Comparison of ENCODE assay signal across 8 cellular contexts in the genomic region with DNA sequence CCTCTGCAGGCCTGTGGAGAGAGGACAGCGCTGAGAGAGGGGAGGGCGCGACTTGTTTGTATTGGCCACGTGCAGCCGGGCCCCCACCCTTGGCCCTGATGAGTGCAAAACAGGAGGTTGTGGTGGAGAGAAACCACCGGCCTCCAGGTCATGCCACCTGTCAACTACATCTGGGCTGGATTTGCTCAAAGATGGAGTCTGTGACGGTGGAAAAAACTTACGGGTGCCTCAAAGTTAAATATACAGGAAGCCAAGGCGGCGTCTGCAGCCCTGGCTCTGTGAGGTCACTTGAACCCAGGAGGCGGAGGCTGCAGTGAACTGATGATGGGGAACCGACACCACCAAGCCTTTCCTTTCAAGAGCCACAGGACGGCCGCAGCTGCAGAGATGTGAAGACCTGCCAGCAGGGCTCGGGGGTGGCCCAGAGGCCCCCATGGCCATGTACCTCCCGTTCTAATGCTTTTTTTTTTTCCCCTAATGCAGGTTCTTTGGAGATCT. TPM values are rescaled to one million over a fixed set of nuclear protein-coding genes. Genes with fewer than 3 reads are reported as not detected.
DNase-seq lines count a peak whose midpoint lies in the region; ATAC-seq, FAIRE-seq and TF ChIP-seq lines count a peak whose summit lies in the region.

No MANE protein-coding gene starts in this region.

- no peak overlapping the region for H3K9ac ChIP-seq in HepG2 (ENCODE audit: insufficient read depth, low read depth, low read length)

- no peaks in the 10 kb centered on the region for H3K79me2 ChIP-seq in HepG2 (ENCODE audit: insufficient read depth, low read length)

- no peaks in the 10 kb centered on the region for H3K27me3 Mint-ChIP-seq in activated B cell treated with CpG ODN at 0.5 μM for 24 hours

- TF ChIP-seq EP300 in HepG2 (IDR thresholded peaks at IDR 0.05; ENCODE audit: low read depth in 2 of 2, low read length in 2 of 2) (no peak), HepG2 (CRISPR knock-in tag; IDR thresholded peaks at IDR 0.05; ENCODE audit: borderline replicate concordance) (no peak)

- H3K27me3 ChIP-seq in HepG2 (ENCODE audit: control insufficient read depth in 1 of 2, insufficient read depth in 2 of 2, low read length in 2 of 2): peaks cover 8 to 19% of the 10 kb centered on the region in 2 experiments; a peak in 4 of 5 replicates

- no peaks in the 10 kb centered on the region for H3K36me3 ChIP-seq in HepG2 (replicated peaks in 1 of 2; ENCODE audit: control insufficient read depth in 1 of 2, insufficient read depth in 2 of 2, low read length in 2 of 2)

- H3K36me3 Mint-ChIP-seq in activated B cell treated with CpG ODN at 0.5 μM for 24 hours (ENCODE audit: low read depth): peaks cover 22% of the 10 kb centered on the region

- CTCF ChIA-PET in activated B cell treated with CpG ODN at 0.5 μM for 24 hours (lab: Charles Lee) (interaction anchor here (0.6 kb wide), 1 partner anchor 25 kb away, joined by 3 read pairs; no protein-coding TSS in a partner anchor), HepG2 (lab: Yijun Ruan, JAX; ENCODE audit: low intra/inter-chr PET ratio, low total read pairs) (no interaction called here)

- no peak overlapping the region for H3K4me3 ChIP-seq in HepG2 (replicated peaks in 1 of 3; ENCODE audit: insufficient read depth in 1 of 3, low read depth in 2 of 3, low read length in 3 of 3)

- H3K4me3 Mint-ChIP-seq in activated B cell treated with CpG ODN at 0.5 μM for 24 hours: peak overlapping the region; percentile 59

- TF ChIP-seq RAD21 in HepG2 (CRISPR knock-in tag; IDR thresholded peaks at IDR 0.05): no peak

- no peak for TF ChIP-seq POLR2A in HepG2 (IDR thresholded peaks at IDR 0.05; ENCODE audit: insufficient read depth in 1 of 2, low read depth in 2 of 2, low read length in 2 of 2)

- H3K27ac Mint-ChIP-seq in activated B cell treated with CpG ODN at 0.5 μM for 24 hours: peak overlapping the region; percentile 50

- 39% methylated on average over 16 of the region's 16 CpGs for WGBS in HepG2 (ENCODE audit: low lambda C conversion rate)

- BruUV-seq in HepG2 (replicated peaks; lab: Mats Ljungman, UMichigan): no TSS peak

- in situ Hi-C loops in HepG2 (cut with HindIII; ENCODE audit: extremely low pct_ligation_motif_present, low pct_unique_long_range_greater_than_20kb): no loop called here

- no peak overlapping the region for H3K27ac ChIP-seq in HepG2 (ENCODE audit: extremely low read length, insufficient read depth, low read length)

- POLR2A ChIA-PET in activated B cell treated with CpG ODN at 0.5 μM for 24 hours (lab: Charles Lee) (interaction anchor here (0.5 to 2.8 kb wide), 6 partner anchors 12 to 46 kb away, joined by 4 to 16 read pairs (median 11); no protein-coding TSS in a partner anchor), HepG2 (lab: Yijun Ruan, JAX) (no interaction called here)

- H4K20me1 ChIP-seq in HepG2 (ENCODE audit: insufficient read depth, low read length): no peaks in the 10 kb centered on the region

- peak overlapping the region; percentile 4; the same call in 1 of the 2 replicates for H3K4me2 ChIP-seq in HepG2 (ENCODE audit: low read depth, low read length)

- no peak overlapping the region for H2AFZ ChIP-seq in HepG2 (ENCODE audit: low read length)

- peaks cover 45% of the 10 kb centered on the region for H3K4me1 ChIP-seq in HepG2 (ENCODE audit: insufficient read depth, low read length)

- intact Hi-C loops in activated B cell treated with CpG ODN at 0.5 μM for 24 hours (cut with micrococcal nuclease): loop anchor here (1.0 kb wide), 1 partner anchor 21 kb away; no protein-coding TSS in a partner anchor
- intact Hi-C loops in HepG2 (cut with micrococcal nuclease; ENCODE audit: unreplicated experiment): no loop called here
- intact Hi-C loops in sciatic nerve (cut with DNase I): no loop called here
- intact Hi-C loops in Right ventricle myocardium inferior (cut with DNase I): no loop called here

- no peaks in the 10 kb centered on the region for H3K9me3 ChIP-seq in HepG2 (ENCODE audit: low read length)

- TF ChIP-seq CTCF in activated B cell treated with CpG ODN at 0.5 μM for 24 hours (IDR thresholded peaks at IDR 0.05) (no peak), HepG2 (CRISPR knock-in tag; IDR thresholded peaks at IDR 0.05) (no peak)

- H3K9me3 Mint-ChIP-seq in activated B cell treated with CpG ODN at 0.5 μM for 24 hours: no peaks in the 10 kb centered on the region

- peak; percentile 76 for FAIRE-seq in GM18507 (lab: Jason Lieb, UNC)
- FAIRE-seq in HepG2 (lab: Jason Lieb, UNC): no peak

- ATAC-seq in HG02852 (IDR thresholded peaks at IDR 0.05; ENCODE audit: unreplicated experiment) (peak; percentile 87), activated B cell treated with CpG ODN at 0.5 μM for 24 hours (ENCODE audit: low read depth) (peak; percentile 85), HepG2 (peak; percentile 22), sciatic nerve (no peak), Right ventricle myocardium inferior (no peak)

- H3K4me1 Mint-ChIP-seq in activated B cell treated with CpG ODN at 0.5 μM for 24 hours: peaks cover 34% of the 10 kb centered on the region

- DNase-seq in GM18507 (ENCODE audit: extremely low spot score, insufficient read length, low read depth): no peak
- peak; percentile 28 for DNase-seq in activated B cell treated with CpG ODN at 0.5 μM for 24 hours
- DNase-seq in HepG2 (ENCODE audit: low spot score): no peak
- DNase-seq in kidney glomerular epithelial cell (lab: John Stamatoyannopoulos, UW): no peak
- no peak for DNase-seq in retina
- no peak for DNase-seq in sciatic nerve (ENCODE audit: low spot score)
- DNase-seq in Right ventricle myocardium inferior (ENCODE audit: missing footprints): no peak

TF ChIP-seq in HepG2, 621 proteins besides CTCF, POLR2A, EP300 and RAD21 (continues in another document):
- TF ChIP-seq SP2 (CRISPR knock-in tag; IDR thresholded peaks at IDR 0.05): no peak

RNA-seq across cellular contexts. Expression of gene C16orf74, which starts 15.6 kb away (rescaled TPM):
- total RNA-seq in activated B cell treated with CpG ODN at 0.5 μM for 24 hours (16.1 and 18.3 TPM in 2 replicates), HepG2 (2016; rRNA removed; fragmentation: Illumina TruSeq; extraction: Trizol) (0.13 TPM in 1 of 2 replicates, not detected in the other), sciatic nerve (1.8 TPM), Right ventricle myocardium inferior (0.95 TPM)
- total RNA-seq in HepG2 (2016; cell fraction: cytosol; rRNA removed; fragmentation: Illumina TruSeq; extraction: Trizol; ENCODE audit: low read depth): 0.35 TPM in 1 of 2 replicates, not detected in the other
- total RNA-seq in HepG2 (2016; cell fraction: insoluble cytoplasmic fraction; rRNA removed; fragmentation: Illumina TruSeq; extraction: Trizol): not detected in 2 replicates
- not detected in 2 replicates for total RNA-seq in HepG2 (2016; cell fraction: membrane; rRNA removed; fragmentation: Illumina TruSeq; extraction: Trizol)
- total RNA-seq in HepG2 (2016; cell fraction: nucleus; rRNA removed; fragmentation: Illumina TruSeq; extraction: Trizol): not detected in 2 replicates
- 0.26 and 0.29 TPM in 2 replicates for polyA plus RNA-seq in HepG2 (2011; rRNA removed)
- polyA plus RNA-seq in HepG2 (2011; cell fraction: cytosol; rRNA removed): 0.13 and 0.28 TPM in 2 replicates
- 0.16 and 0.37 TPM in 2 replicates for polyA plus RNA-seq in HepG2 (2011; cell fraction: nucleus; rRNA removed)
- not detected in 2 replicates for polyA plus RNA-seq in HepG2 (2012)
- 0.35 and 0.65 TPM in 2 replicates for polyA plus RNA-seq in HepG2 (2016; cell fraction: cytosol; fragmentation: Illumina TruSeq; extraction: Trizol; ENCODE audit: low read depth)
- polyA plus RNA-seq in HepG2 (2016; cell fraction: insoluble cytoplasmic fraction; fragmentation: Illumina TruSeq; extraction: Trizol; ENCODE audit: low read depth): not detected in 2 replicates
- polyA plus RNA-seq in HepG2 (2016; cell fraction: membrane; fragmentation: Illumina TruSeq; extraction: Trizol; ENCODE audit: low read depth): 0.33 TPM in 1 of 2 replicates, not detected in the other
- not detected in 2 replicates for polyA plus RNA-seq in HepG2 (2016; cell fraction: nucleus; fragmentation: Illumina TruSeq; extraction: Trizol; ENCODE audit: insufficient read depth, low read depth)
- 0.44 and 7.8 TPM in 2 replicates for polyA minus RNA-seq in HepG2 (2011; rRNA and poly(A)+ RNA removed; ENCODE audit: low replicate concordance)
- not detected in 2 replicates for polyA minus RNA-seq in HepG2 (2011; cell fraction: cytosol; rRNA and poly(A)+ RNA removed)
- not detected in 2 replicates for polyA minus RNA-seq in HepG2 (2011; cell fraction: nucleus; rRNA and poly(A)+ RNA removed)

RNA-seq across cellular contexts. Expression of gene GINS2, which starts 46.5 kb away (rescaled TPM):
- total RNA-seq in activated B cell treated with CpG ODN at 0.5 μM for 24 hours (6.0 and 6.8 TPM in 2 replicates), HepG2 (2016; rRNA removed; fragmentation: Illumina TruSeq; extraction: Trizol) (48.3 and 61.7 TPM in 2 replicates), sciatic nerve (1.3 TPM), Right ventricle myocardium inferior (1.4 TPM)
- 23.8 and 27.0 TPM in 2 replicates for total RNA-seq in HepG2 (2016; cell fraction: cytosol; rRNA removed; fragmentation: Illumina TruSeq; extraction: Trizol; ENCODE audit: low read depth)
- 48.0 and 66.5 TPM in 2 replicates for total RNA-seq in HepG2 (2016; cell fraction: insoluble cytoplasmic fraction; rRNA removed; fragmentation: Illumina TruSeq; extraction: Trizol)
- 37.7 and 42.3 TPM in 2 replicates for total RNA-seq in HepG2 (2016; cell fraction: membrane; rRNA removed; fragmentation: Illumina TruSeq; extraction: Trizol)
- 23.1 and 24.3 TPM in 2 replicates for total RNA-seq in HepG2 (2016; cell fraction: nucleus; rRNA removed; fragmentation: Illumina TruSeq; extraction: Trizol)
- 7.7 and 10.6 TPM in 2 replicates for polyA plus RNA-seq in HepG2 (2011; rRNA removed)
- 8.9 and 11.0 TPM in 2 replicates for polyA plus RNA-seq in HepG2 (2011; cell fraction: cytosol; rRNA removed)
- polyA plus RNA-seq in HepG2 (2011; cell fraction: nucleus; rRNA removed): 3.9 and 4.5 TPM in 2 replicates
- 5.7 and 16.9 TPM in 2 replicates for polyA plus RNA-seq in HepG2 (2012)
- 28.1 and 34.5 TPM in 2 replicates for polyA plus RNA-seq in HepG2 (2016; cell fraction: cytosol; fragmentation: Illumina TruSeq; extraction: Trizol; ENCODE audit: low read depth)
- 76.0 and 95.5 TPM in 2 replicates for polyA plus RNA-seq in HepG2 (2016; cell fraction: insoluble cytoplasmic fraction; fragmentation: Illumina TruSeq; extraction: Trizol; ENCODE audit: low read depth)
- 36.4 and 39.0 TPM in 2 replicates for polyA plus RNA-seq in HepG2 (2016; cell fraction: membrane; fragmentation: Illumina TruSeq; extraction: Trizol; ENCODE audit: low read depth)
- polyA plus RNA-seq in HepG2 (2016; cell fraction: nucleus; fragmentation: Illumina TruSeq; extraction: Trizol; ENCODE audit: insufficient read depth, low read depth): 38.9 and 39.5 TPM in 2 replicates
- polyA minus RNA-seq in HepG2 (2011; rRNA and poly(A)+ RNA removed; ENCODE audit: low replicate concordance): 7.2 and 33.6 TPM in 2 replicates
- polyA minus RNA-seq in HepG2 (2011; cell fraction: cytosol; rRNA and poly(A)+ RNA removed): 3.9 and 4.1 TPM in 2 replicates
- 4.7 and 6.2 TPM in 2 replicates for polyA minus RNA-seq in HepG2 (2011; cell fraction: nucleus; rRNA and poly(A)+ RNA removed)

Comparison
In these comparisons a context has a peak if more than half of its experiments do, and no peak if none do; other contexts are left out.
1. ATAC-seq: peak in HG02852 (single experiment), activated B cell treated with CpG ODN at 0.5 μM for 24 hours (single experiment) and HepG2 (single experiment); none in sciatic nerve (single experiment) and Right ventricle myocardium inferior (single experiment).